Comparison of ENCODE assay signal across 1 cellular context in the genomic region with DNA sequence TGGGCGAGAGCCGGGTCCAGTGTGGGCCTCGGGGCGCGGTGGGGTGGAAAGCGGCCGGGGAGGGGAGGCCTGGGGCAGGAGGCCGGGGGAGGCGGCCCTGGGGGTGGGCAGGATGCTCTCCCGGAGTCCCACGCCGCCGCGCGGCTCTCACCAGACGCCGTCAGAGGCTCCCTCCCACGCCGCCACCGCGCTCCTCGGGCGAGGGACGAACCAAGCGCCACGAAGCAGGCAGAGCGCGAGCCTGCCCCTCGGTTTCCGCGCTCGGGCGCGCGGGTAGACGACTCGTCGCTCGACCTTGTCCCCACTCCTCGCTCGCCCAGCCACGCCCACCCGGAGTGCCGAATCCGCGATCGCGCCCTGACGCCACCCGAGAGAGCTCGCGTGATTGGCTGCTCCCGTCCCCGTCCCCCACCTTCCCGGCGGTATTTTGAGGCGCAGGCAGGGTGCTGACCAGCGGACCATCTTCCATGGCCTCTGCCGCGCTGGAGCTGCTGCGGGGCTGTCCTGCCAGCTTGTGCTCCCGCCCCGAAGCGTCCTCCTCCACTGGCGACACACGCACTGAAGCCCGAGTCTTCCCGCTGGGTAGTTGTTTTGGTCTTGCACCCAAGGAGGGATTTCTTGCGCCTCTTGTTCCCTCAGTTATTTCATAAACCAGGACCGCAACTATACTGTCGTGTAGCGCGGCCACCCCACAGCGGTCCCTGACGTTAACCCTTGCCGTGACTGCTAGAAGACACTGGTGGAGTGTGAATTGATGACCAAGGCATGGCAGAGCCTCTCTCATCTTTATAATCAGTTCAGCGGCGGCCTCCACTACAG.
A peak's percentile ranks its signal among the peaks of the same experiment; 100 is the strongest.
TF ChIP-seq lines count a peak whose summit lies in the region.

A gene with protein sequence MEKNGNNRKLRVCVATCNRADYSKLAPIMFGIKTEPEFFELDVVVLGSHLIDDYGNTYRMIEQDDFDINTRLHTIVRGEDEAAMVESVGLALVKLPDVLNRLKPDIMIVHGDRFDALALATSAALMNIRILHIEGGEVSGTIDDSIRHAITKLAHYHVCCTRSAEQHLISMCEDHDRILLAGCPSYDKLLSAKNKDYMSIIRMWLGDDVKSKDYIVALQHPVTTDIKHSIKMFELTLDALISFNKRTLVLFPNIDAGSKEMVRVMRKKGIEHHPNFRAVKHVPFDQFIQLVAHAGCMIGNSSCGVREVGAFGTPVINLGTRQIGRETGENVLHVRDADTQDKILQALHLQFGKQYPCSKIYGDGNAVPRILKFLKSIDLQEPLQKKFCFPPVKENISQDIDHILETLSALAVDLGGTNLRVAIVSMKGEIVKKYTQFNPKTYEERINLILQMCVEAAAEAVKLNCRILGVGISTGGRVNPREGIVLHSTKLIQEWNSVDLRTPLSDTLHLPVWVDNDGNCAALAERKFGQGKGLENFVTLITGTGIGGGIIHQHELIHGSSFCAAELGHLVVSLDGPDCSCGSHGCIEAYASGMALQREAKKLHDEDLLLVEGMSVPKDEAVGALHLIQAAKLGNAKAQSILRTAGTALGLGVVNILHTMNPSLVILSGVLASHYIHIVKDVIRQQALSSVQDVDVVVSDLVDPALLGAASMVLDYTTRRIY (minus strand): TSS at position 279 of the 819 bp plus-strand sequence. CDS start 9,093 bp downstream, outside the sequence.

TF ChIP-seq in HEK293, 187 proteins besides CTCF, POLR2A, EP300 and RAD21 (continued from another document and continues in another):
- no peak for TF ChIP-seq TSHZ1 (tag by site-specific recombination; IDR thresholded peaks at IDR 0.05; ENCODE audit: borderline replicate concordance)
- TF ChIP-seq ZFP41 (tag by site-specific recombination; IDR thresholded peaks at IDR 0.05; ENCODE audit: borderline replicate concordance): no peak
- TF ChIP-seq ZNF830 (tag by site-specific recombination; IDR thresholded peaks at IDR 0.05; ENCODE audit: low read depth): no peak
- TF ChIP-seq ZSCAN5A (tag by site-specific recombination; IDR thresholded peaks at IDR 0.05): peak; percentile 66; the same call in 1 of the 2 replicates
- TF ChIP-seq, protein P1, sequence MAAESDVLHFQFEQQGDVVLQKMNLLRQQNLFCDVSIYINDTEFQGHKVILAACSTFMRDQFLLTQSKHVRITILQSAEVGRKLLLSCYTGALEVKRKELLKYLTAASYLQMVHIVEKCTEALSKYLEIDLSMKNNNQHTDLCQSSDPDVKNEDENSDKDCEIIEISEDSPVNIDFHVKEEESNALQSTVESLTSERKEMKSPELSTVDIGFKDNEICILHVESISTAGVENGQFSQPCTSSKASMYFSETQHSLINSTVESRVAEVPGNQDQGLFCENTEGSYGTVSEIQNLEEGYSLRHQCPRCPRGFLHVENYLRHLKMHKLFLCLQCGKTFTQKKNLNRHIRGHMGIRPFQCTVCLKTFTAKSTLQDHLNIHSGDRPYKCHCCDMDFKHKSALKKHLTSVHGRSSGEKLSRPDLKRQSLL (tag by site-specific recombination; IDR thresholded peaks at IDR 0.05): no peak
- peak; percentile 100 for TF ChIP-seq ZBTB17 (tag by site-specific recombination; IDR thresholded peaks at IDR 0.05)
- TF ChIP-seq ZNF555 (tag by site-specific recombination; conservative IDR thresholded peaks at IDR 0.05): no peak
- no peak for TF ChIP-seq ZBTB1 (tag by site-specific recombination; IDR thresholded peaks at IDR 0.05)
- TF ChIP-seq ZNF621 (tag by site-specific recombination; IDR thresholded peaks at IDR 0.05): no peak
- peak; percentile 56 for TF ChIP-seq BCL11A (tag by site-specific recombination; IDR thresholded peaks at IDR 0.05; ENCODE audit: low read depth)
- no peak for TF ChIP-seq ZNF19 (tag by site-specific recombination; IDR thresholded peaks at IDR 0.05; ENCODE audit: low read depth)
- TF ChIP-seq ZNF513 (tag by site-specific recombination; IDR thresholded peaks at IDR 0.05): no peak
- no peak for TF ChIP-seq ZNF16 (tag by site-specific recombination; IDR thresholded peaks at IDR 0.05; ENCODE audit: low read depth)
- no peak for TF ChIP-seq HOXC10 (CRISPR knock-in tag; IDR thresholded peaks at IDR 0.05)
- peak; percentile 91 for TF ChIP-seq GLIS2 (tag by site-specific recombination; IDR thresholded peaks at IDR 0.05)
- TF ChIP-seq, protein P2, sequence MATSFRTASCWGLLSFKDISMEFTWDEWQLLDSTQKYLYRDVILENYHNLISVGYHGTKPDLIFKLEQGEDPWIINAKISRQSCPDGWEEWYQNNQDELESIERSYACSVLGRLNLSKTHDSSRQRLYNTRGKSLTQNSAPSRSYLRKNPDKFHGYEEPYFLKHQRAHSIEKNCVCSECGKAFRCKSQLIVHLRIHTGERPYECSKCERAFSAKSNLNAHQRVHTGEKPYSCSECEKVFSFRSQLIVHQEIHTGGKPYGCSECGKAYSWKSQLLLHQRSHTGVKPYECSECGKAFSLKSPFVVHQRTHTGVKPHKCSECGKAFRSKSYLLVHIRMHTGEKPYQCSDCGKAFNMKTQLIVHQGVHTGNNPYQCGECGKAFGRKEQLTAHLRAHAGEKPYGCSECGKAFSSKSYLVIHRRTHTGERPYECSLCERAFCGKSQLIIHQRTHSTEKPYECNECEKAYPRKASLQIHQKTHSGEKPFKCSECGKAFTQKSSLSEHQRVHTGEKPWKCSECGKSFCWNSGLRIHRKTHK (tag by site-specific recombination; IDR thresholded peaks at IDR 0.05): no peak
- 0 out of 2 replicates have a peak, but pooled peaks have one; percentile 1 for TF ChIP-seq ZNF10 (tag by site-specific recombination; IDR thresholded peaks at IDR 0.05)
- TF ChIP-seq EGR2 (tag by site-specific recombination; IDR thresholded peaks at IDR 0.05; ENCODE audit: low read depth): peak; percentile 83
- no peak for TF ChIP-seq ZNF184 (tag by site-specific recombination; IDR thresholded peaks at IDR 0.05)
- no peak for TF ChIP-seq TCF7L2 (IDR thresholded peaks at IDR 0.05; ENCODE audit: borderline replicate concordance, low read depth, low read length)
- no peak for TF ChIP-seq FEZF1 (tag by site-specific recombination; IDR thresholded peaks at IDR 0.05)
- TF ChIP-seq KLF7 (tag by site-specific recombination; IDR thresholded peaks at IDR 0.05; ENCODE audit: borderline replicate concordance): peak; percentile 89
- no peak for TF ChIP-seq ZNF239 (tag by site-specific recombination; IDR thresholded peaks at IDR 0.05)
- TF ChIP-seq ZNF280C (tag by site-specific recombination; IDR thresholded peaks at IDR 0.05): no peak
- TF ChIP-seq, protein P3, sequence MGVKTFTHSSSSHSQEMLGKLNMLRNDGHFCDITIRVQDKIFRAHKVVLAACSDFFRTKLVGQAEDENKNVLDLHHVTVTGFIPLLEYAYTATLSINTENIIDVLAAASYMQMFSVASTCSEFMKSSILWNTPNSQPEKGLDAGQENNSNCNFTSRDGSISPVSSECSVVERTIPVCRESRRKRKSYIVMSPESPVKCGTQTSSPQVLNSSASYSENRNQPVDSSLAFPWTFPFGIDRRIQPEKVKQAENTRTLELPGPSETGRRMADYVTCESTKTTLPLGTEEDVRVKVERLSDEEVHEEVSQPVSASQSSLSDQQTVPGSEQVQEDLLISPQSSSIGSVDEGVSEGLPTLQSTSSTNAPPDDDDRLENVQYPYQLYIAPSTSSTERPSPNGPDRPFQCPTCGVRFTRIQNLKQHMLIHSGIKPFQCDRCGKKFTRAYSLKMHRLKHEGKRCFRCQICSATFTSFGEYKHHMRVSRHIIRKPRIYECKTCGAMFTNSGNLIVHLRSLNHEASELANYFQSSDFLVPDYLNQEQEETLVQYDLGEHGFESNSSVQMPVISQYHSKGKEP (tag by site-specific recombination; IDR thresholded peaks at IDR 0.05): no peak
- no peak for TF ChIP-seq ZNF560 (tag by site-specific recombination; IDR thresholded peaks at IDR 0.05; ENCODE audit: borderline replicate concordance)
- no peak for TF ChIP-seq ZNF776 (tag by site-specific recombination; IDR thresholded peaks at IDR 0.05; ENCODE audit: borderline replicate concordance)
- 0 out of 2 replicates have a peak, but pooled peaks have one; percentile 18 for TF ChIP-seq ZNF843 (tag by site-specific recombination; IDR thresholded peaks at IDR 0.05)
- peak; percentile 66; the same call in 1 of the 2 replicates for TF ChIP-seq ZBTB8A (tag by site-specific recombination; IDR thresholded peaks at IDR 0.05)
- no peak for TF ChIP-seq ZNF658 (tag by site-specific recombination; IDR thresholded peaks at IDR 0.05)
- TF ChIP-seq SCRT2 (tag by site-specific recombination; IDR thresholded peaks at IDR 0.05): no peak
- TF ChIP-seq ZNF23 (tag by site-specific recombination; IDR thresholded peaks at IDR 0.05; ENCODE audit: borderline replicate concordance): no peak
- peak; percentile 69; the same call in 1 of the 2 replicates for TF ChIP-seq ZNF692 (tag by site-specific recombination; IDR thresholded peaks at IDR 0.05)
- TF ChIP-seq ZSCAN23 (tag by site-specific recombination; IDR thresholded peaks at IDR 0.05): no peak
- no peak for TF ChIP-seq ZSCAN16 (tag by site-specific recombination; IDR thresholded peaks at IDR 0.05)
- TF ChIP-seq, protein P4, sequence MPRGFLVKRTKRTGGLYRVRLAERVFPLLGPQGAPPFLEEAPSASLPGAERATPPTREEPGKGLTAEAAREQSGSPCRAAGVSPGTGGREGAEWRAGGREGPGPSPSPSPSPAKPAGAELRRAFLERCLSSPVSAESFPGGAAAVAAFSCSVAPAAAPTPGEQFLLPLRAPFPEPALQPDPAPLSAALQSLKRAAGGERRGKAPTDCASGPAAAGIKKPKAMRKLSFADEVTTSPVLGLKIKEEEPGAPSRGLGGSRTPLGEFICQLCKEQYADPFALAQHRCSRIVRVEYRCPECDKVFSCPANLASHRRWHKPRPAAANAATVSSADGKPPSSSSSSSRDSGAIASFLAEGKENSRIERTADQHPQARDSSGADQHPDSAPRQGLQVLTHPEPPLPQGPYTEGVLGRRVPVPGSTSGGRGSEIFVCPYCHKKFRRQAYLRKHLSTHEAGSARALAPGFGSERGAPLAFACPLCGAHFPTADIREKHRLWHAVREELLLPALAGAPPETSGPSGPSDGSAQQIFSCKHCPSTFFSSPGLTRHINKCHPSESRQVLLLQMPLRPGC (tag by site-specific recombination; IDR thresholded peaks at IDR 0.05): peak; percentile 69; the same call in 1 of the 2 replicates
